ENCODE assay signal across 7 cellular contexts in the genomic region with DNA sequence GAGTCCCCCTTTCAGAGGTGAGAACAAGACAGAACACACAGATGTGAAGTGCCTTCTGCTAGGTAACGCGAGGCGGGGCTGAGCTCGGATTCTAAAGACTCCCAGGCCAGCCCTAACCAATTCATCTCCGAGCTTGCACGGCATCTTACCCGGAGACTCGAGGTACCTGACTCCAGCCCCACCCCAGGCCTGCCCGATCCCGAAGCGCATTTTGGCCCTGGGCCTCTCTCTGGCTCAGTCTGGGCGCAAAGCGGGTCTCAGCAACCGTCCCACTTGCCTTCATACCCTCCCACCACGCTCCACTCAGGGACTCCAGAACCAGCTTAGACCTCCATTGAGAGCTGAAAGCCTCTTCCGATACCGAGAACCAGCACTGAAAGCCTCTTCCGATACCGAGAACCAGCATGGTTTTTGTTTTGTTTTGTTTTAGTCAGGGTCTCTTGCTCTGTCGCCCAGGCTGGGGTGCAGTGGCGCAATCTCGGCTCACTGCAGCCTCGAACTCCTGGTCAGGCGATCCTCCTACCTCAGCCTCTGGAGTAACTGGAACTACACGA. TPM values are rescaled to one million over a fixed set of nuclear protein-coding genes. Genes with fewer than 3 reads are reported as not detected.
DNase-seq lines count a peak whose midpoint lies in the region; ATAC-seq and TF ChIP-seq lines count a peak whose summit lies in the region.

No MANE protein-coding gene starts in this region.

- ATAC-seq in GM18502 (IDR thresholded peaks at IDR 0.05; ENCODE audit: poor library complexity, unreplicated experiment) (peak; percentile 55), HG02798 (IDR thresholded peaks at IDR 0.05; ENCODE audit: poor library complexity, unreplicated experiment) (peak; percentile 55), left lobe of liver (peak; percentile 52)

- H3K27ac ChIP-seq in caudate nucleus (ENCODE audit: low read depth, low read length) = peak overlapping the region; percentile 94

- H3K4me3 ChIP-seq in WI38 (ENCODE audit: low read depth, low read length) = peak overlapping the region; percentile 92

- TF ChIP-seq CTCF in WI38 (IDR thresholded peaks at IDR 0.05; ENCODE audit: low read depth, low read length) = no peak

- DNase-seq in NCI-H1694 (lab: John Stamatoyannopoulos, UW) (peak; percentile 31), caudate nucleus (lab: John Stamatoyannopoulos, UW) (peak in 44 of 61 donors; percentile 22 to 83 (median 55)), left lobe of liver (ENCODE audit: low spot score) (peak; percentile 62)
- peak; percentile 49 to 61 for DNase-seq in stimulated activated CD4-positive, alpha-beta T cell treated with anti-CD3 and anti-CD28 coated beads, Interleukin-4, amount 100 ng/mL, for 48 hours (ENCODE audit: low read depth in 2 of 2)

RNA-seq across cellular contexts. Expression of gene DYNLRB1, which starts 0.7 kb away (rescaled TPM):
- 34.6 TPM for total RNA-seq in left lobe of liver

RNA-seq across cellular contexts. Expression of gene MAP1LC3A, which starts 43.0 kb away (rescaled TPM):
- total RNA-seq in left lobe of liver = 24.2 TPM

Comparison
In these comparisons a context has a peak if more than half of its experiments do, and no peak if none do; other contexts are left out.
1. Peak in every context shown above with its lines: DNase-seq, ATAC-seq, H3K4me3 ChIP-seq and H3K27ac ChIP-seq.